14 cellular contexts compared by ENCODE assay signal in genomic region chr15:92074646-92075045, GRCh38.
A peak's percentile ranks its signal among the peaks of the same experiment; 100 is the strongest.
DNase-seq lines count a peak whose midpoint lies in the region; ATAC-seq, FAIRE-seq and TF ChIP-seq lines count a peak whose summit lies in the region.
"Had no signal": no experiment of that assay in that cellular context is flagged by ENCODE, and none has a peak within 500 bp of the region (broad histone marks: within the 10 kb centered on the region; RNA-seq: fewer than 3 reads in every experiment).

No MANE protein-coding gene starts in this region.

- no peak for FAIRE-seq in RCC 7860 (lab: Jason Lieb, UNC)

- H3K4me3 ChIP-seq in fibroblast of mammary gland (ENCODE audit: control insufficient read depth, low read depth, low read length) = no peak overlapping the region
- H3K4me3 ChIP-seq: HAP-1 had no signal

- intact Hi-C loops in sciatic nerve (cut with DNase I) = loop anchor here (5.0 to 10.0 kb wide), 2 partner anchors 220 to 772 kb away; partner anchors contain the start of gene SLCO3A1

- ATAC-seq in sciatic nerve (peak; percentile 21), GM18868 (IDR thresholded peaks at IDR 0.05; ENCODE audit: unreplicated experiment) (no peak)

- no peak for TF ChIP-seq CTCF in fibroblast of mammary gland (conservative IDR thresholded peaks at IDR 0.05; ENCODE audit: control insufficient read depth, insufficient read depth, low read depth, low read length)

- DNase-seq in DMS53 (lab: John Stamatoyannopoulos, UW) (peak; percentile 28), DMS53 treated with DMSO at 0.1 percent for 48 hours (lab: John Stamatoyannopoulos, UW; ENCODE audit: unreplicated experiment) (no peak), RCC 7860 (ENCODE audit: low spot score) (peak; percentile 74), fibroblast of mammary gland (ENCODE audit: low read depth) (peak; percentile 89), sciatic nerve (ENCODE audit: low spot score) (peak; percentile 69), AML-193 (lab: John Stamatoyannopoulos, UW) (no peak), SW480 (ENCODE audit: low spot score) (no peak)
- DNase-seq: 8988T; anterior cingulate cortex; NCI-H82; stimulated activated CD4-positive, alpha-beta T cell treated with anti-CD3 and anti-CD28 coated beads, Interleukin-12 subunit alpha, Interleukin-12 subunit beta, amount 100 ng/mL, for 4 hours; stimulated activated naive CD4-positive, alpha-beta T cell treated with Interleukin-2 at 50 U/mL for 16 hours had no signal

Comparison
In these comparisons a context has a peak if more than half of its experiments do, and no peak if none do; other contexts are left out.
1. DNase-seq: peak in DMS53 (single experiment), RCC 7860 (single experiment), fibroblast of mammary gland (single experiment) and sciatic nerve (single experiment); none in DMS53 treated with DMSO at 0.1 percent for 48 hours (single experiment), AML-193 (0 of 2) and SW480 (single experiment).